Comparison of ENCODE assay signal across 16 cellular contexts in the genomic region with DNA sequence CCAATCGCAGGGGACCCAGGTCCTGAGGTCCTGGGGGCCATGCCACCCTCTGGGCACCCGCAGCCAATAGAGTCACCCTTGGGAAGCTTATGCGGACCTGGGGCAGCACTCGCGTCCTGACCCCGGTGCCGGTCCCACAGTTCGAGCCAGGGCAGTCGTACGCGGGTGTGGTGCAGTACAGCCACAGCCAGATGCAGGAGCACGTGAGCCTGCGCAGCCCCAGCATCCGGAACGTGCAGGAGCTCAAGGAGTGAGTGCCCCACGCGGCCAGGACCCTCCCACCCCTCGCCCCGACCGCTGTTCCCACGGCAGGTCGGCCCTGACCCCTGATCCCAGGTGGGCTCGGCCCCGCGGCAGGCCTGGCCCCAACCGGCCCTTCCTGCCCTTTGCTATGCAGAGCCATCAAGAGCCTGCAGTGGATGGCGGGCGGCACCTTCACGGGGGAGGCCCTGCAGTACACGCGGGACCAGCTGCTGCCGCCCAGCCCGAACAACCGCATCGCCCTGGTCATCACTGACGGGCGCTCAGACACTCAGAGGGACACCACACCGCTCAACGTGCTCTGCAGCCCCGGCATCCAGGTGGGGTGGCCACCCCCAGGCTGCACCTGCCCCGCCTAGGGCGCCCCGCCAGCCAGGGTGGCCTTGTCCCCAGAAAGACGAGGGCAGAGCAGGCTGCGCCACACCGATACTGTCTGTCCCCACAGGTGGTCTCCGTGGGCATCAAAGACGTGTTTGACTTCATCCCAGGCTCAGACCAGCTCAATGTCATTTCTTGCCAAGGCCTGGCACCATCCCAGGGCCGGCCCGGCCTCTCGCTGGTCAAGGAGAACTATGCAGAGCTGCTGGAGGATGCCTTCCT. TPM values are rescaled to one million over a fixed set of nuclear protein-coding genes. Genes with fewer than 3 reads are reported as not detected.
DNase-seq lines count a peak whose midpoint lies in the region; ATAC-seq and TF ChIP-seq lines count a peak whose summit lies in the region.
"Had no signal": no experiment of that assay in that cellular context is flagged by ENCODE, and none has a peak within 500 bp of the region (broad histone marks: within the 10 kb centered on the region; RNA-seq: fewer than 3 reads in every experiment).

No MANE protein-coding gene starts in this region.

- H3K4me3 ChIP-seq in GM23248 (no peak overlapping the region), prostate gland (no peak overlapping the region), GM23338 (no peak overlapping the region)
- H3K4me3 ChIP-seq: GM12878 had no signal

- DNase-seq in GM23248, result peak; percentile 24
- DNase-seq in activated CD4-positive, alpha-beta memory T cell treated with anti-CD3 and anti-CD28 coated beads for 36 hours, result peak; percentile 4
- DNase-seq in islet precursor cell, result peak; percentile 50
- DNase-seq in prostate gland (ENCODE audit: low spot score), result peak; percentile 3
- DNase-seq in GM23338 (ENCODE audit: low spot score), result no peak
- DNase-seq in central memory CD4-positive, alpha-beta T cell, result no peak
- no peak for DNase-seq in stimulated activated CD4-positive, alpha-beta T cell treated with anti-CD3 and anti-CD28 coated beads, Interleukin-12 subunit alpha, Interleukin-12 subunit beta, amount 100 ng/mL, for 4 hours
- DNase-seq: amygdala; EL; stimulated activated CD4-positive, alpha-beta T cell treated with anti-CD3 and anti-CD28 coated beads, Interleukin-1b, Interleukin-23, amount 100 ng/mL, for 48 hours had no signal

- H3K4me1 Mint-ChIP-seq in activated CD4-positive, alpha-beta memory T cell treated with anti-CD3 and anti-CD28 coated beads for 36 hours (ENCODE audit: low read depth), result no peaks in the 10 kb centered on the region
- H3K4me1 Mint-ChIP-seq in GM23338, result no peaks in the 10 kb centered on the region
- H3K4me1 Mint-ChIP-seq: activated CD8-positive, alpha-beta memory T cell treated with anti-CD3 and anti-CD28 coated beads, Interleukin-2, amount 10 ng/mL, durations not matched to agents 7 days and 5 days; CD4-positive, CD25-positive, alpha-beta regulatory T cell; IgD-negative memory B cell; mesothelial cell of epicardium had no signal

- H3K27ac ChIP-seq in GM23248 (no peak overlapping the region), prostate gland (no peak overlapping the region), GM23338 (ENCODE audit: low read depth) (no peak overlapping the region)
- H3K27ac ChIP-seq: VCaP had no signal

- H3K27me3 Mint-ChIP-seq in activated CD4-positive, alpha-beta memory T cell treated with anti-CD3 and anti-CD28 coated beads for 36 hours, result no peaks in the 10 kb centered on the region
- peaks cover 3% of the 10 kb centered on the region for H3K27me3 Mint-ChIP-seq in GM23338 (ENCODE audit: insufficient read depth, low read depth, poor library complexity)
- H3K27me3 Mint-ChIP-seq: activated CD8-positive, alpha-beta memory T cell treated with anti-CD3 and anti-CD28 coated beads, Interleukin-2, amount 10 ng/mL, durations not matched to agents 7 days and 5 days; CD4-positive, CD25-positive, alpha-beta regulatory T cell; IgD-negative memory B cell had no signal

- intact Hi-C loops in activated CD4-positive, alpha-beta memory T cell treated with anti-CD3 and anti-CD28 coated beads for 36 hours (cut with micrococcal nuclease), result no loop called here
- intact Hi-C loops in prostate gland (cut with DNase I), result no loop called here

- no peak for TF ChIP-seq POLR2A in prostate gland (IDR thresholded peaks at IDR 0.05)

- POLR2A ChIA-PET in activated CD4-positive, alpha-beta memory T cell treated with anti-CD3 and anti-CD28 coated beads for 36 hours (lab: Charles Lee), result no interaction called here

- no peaks in the 10 kb centered on the region for H3K36me3 Mint-ChIP-seq in activated CD4-positive, alpha-beta memory T cell treated with anti-CD3 and anti-CD28 coated beads for 36 hours
- peaks cover 11% of the 10 kb centered on the region for H3K36me3 Mint-ChIP-seq in GM23338 (ENCODE audit: low read depth)
- H3K36me3 Mint-ChIP-seq: activated CD8-positive, alpha-beta memory T cell treated with anti-CD3 and anti-CD28 coated beads, Interleukin-2, amount 10 ng/mL, durations not matched to agents 7 days and 5 days; IgD-negative memory B cell had no signal

- H3F3A ChIP-seq in GM23248 (ENCODE audit: insufficient read depth) (peaks cover 20% of the 10 kb centered on the region), GM23338 (replicated peaks; ENCODE audit: low read depth) (no peaks in the 10 kb centered on the region)

- CTCF ChIA-PET in activated CD4-positive, alpha-beta memory T cell treated with anti-CD3 and anti-CD28 coated beads for 36 hours (lab: Charles Lee), result no interaction called here

- H3K9me3 Mint-ChIP-seq in activated CD4-positive, alpha-beta memory T cell treated with anti-CD3 and anti-CD28 coated beads for 36 hours, result no peaks in the 10 kb centered on the region
- peaks cover 3% of the 10 kb centered on the region for H3K9me3 Mint-ChIP-seq in GM23338
- H3K9me3 Mint-ChIP-seq: CD4-positive, CD25-positive, alpha-beta regulatory T cell; IgD-negative memory B cell; mesothelial cell of epicardium had no signal

- H3K27me3 ChIP-seq in GM23248 (replicated peaks; ENCODE audit: insufficient read depth), result no peaks in the 10 kb centered on the region
- no peaks in the 10 kb centered on the region for H3K27me3 ChIP-seq in prostate gland (replicated peaks; ENCODE audit: insufficient read depth)
- no peaks in the 10 kb centered on the region for H3K27me3 ChIP-seq in GM23338 (ENCODE audit: insufficient read depth)

- H3K9me2 ChIP-seq in GM23248 (ENCODE audit: insufficient read depth), result no peaks in the 10 kb centered on the region
- no peaks in the 10 kb centered on the region for H3K9me2 ChIP-seq in GM23338 (ENCODE audit: insufficient read depth)

- H3K9me3 ChIP-seq in GM23248 (ENCODE audit: low read depth) (no peaks in the 10 kb centered on the region), prostate gland (no peaks in the 10 kb centered on the region)

- no peak overlapping the region for H3K9ac ChIP-seq in GM23248

- no peak overlapping the region for H3K4me3 Mint-ChIP-seq in activated CD4-positive, alpha-beta memory T cell treated with anti-CD3 and anti-CD28 coated beads for 36 hours
- no peak overlapping the region for H3K4me3 Mint-ChIP-seq in GM23338
- H3K4me3 Mint-ChIP-seq: activated CD8-positive, alpha-beta memory T cell treated with anti-CD3 and anti-CD28 coated beads, Interleukin-2, amount 10 ng/mL, durations not matched to agents 7 days and 5 days; CD4-positive, CD25-positive, alpha-beta regulatory T cell; IgD-negative memory B cell; mesothelial cell of epicardium had no signal

- no peak overlapping the region for H2AFZ ChIP-seq in GM23248
- no peak overlapping the region for H2AFZ ChIP-seq in GM23338

- ATAC-seq in GM23338, result no peak
- ATAC-seq: activated CD8-positive, alpha-beta memory T cell treated with anti-CD3 and anti-CD28 coated beads, Interleukin-2, amount 10 ng/mL, durations not matched to agents 7 days and 5 days; GM12878 had no signal

- H3K79me2 ChIP-seq in GM23248 (ENCODE audit: insufficient read depth) (no peaks in the 10 kb centered on the region), GM23338 (replicated peaks; ENCODE audit: insufficient read depth) (no peaks in the 10 kb centered on the region)

- in situ Hi-C loops in GM23248 (cut with MboI), result no loop called here

- H3K36me3 ChIP-seq in GM23248 (ENCODE audit: low read depth) (peaks cover 14% of the 10 kb centered on the region; the same call in 1 of the 2 replicates), prostate gland (no peaks in the 10 kb centered on the region), GM23338 (ENCODE audit: insufficient read depth) (0 out of 2 replicates have a peak, but pooled peaks cover 6% of the 10 kb centered on the region)

- WGBS in GM23248 (ENCODE audit: low coverage in 1 of 2, low lambda C conversion rate in 2 of 2, missing lambda C conversion rate in 2 of 2), 2 experiments, result 91% methylated on average over 46 to 48 of the region's 51 CpGs
- 85% methylated on average over 46 of the region's 51 CpGs for WGBS in prostate gland

- no peak overlapping the region for H3K27ac Mint-ChIP-seq in activated CD4-positive, alpha-beta memory T cell treated with anti-CD3 and anti-CD28 coated beads for 36 hours
- H3K27ac Mint-ChIP-seq in GM23338, result no peak overlapping the region
- H3K27ac Mint-ChIP-seq: activated CD8-positive, alpha-beta memory T cell treated with anti-CD3 and anti-CD28 coated beads, Interleukin-2, amount 10 ng/mL, durations not matched to agents 7 days and 5 days; CD4-positive, CD25-positive, alpha-beta regulatory T cell; IgD-negative memory B cell; mesothelial cell of epicardium had no signal

- no peaks in the 10 kb centered on the region for H3K4me1 ChIP-seq in GM23248 (ENCODE audit: insufficient read depth)
- no peaks in the 10 kb centered on the region for H3K4me1 ChIP-seq in prostate gland (replicated peaks)
- no peaks in the 10 kb centered on the region for H3K4me1 ChIP-seq in GM23338 (ENCODE audit: insufficient read depth)

- no peaks in the 10 kb centered on the region for H4K20me1 ChIP-seq in GM23248 (ENCODE audit: insufficient read depth)
- no peaks in the 10 kb centered on the region; the same call in 1 of the 2 replicates for H4K20me1 ChIP-seq in GM23338 (replicated peaks; ENCODE audit: insufficient read depth)

- TF ChIP-seq CTCF in prostate gland (IDR thresholded peaks at IDR 0.05), result no peak
- TF ChIP-seq CTCF in GM23338 (conservative IDR thresholded peaks at IDR 0.05; ENCODE audit: low read depth in 2 of 2), result no peak

- no peak overlapping the region for H3K4me2 ChIP-seq in GM23248 (ENCODE audit: unreplicated experiment)
- H3K4me2 ChIP-seq in GM23338, result no peak overlapping the region

TF ChIP-seq in GM23338, 12 proteins besides CTCF, POLR2A, EP300 and RAD21:
- TF ChIP-seq ZNF331 (CRISPR knock-in tag; IDR thresholded peaks at IDR 0.05; ENCODE audit: low read depth), result no peak

RNA-seq across cellular contexts. Expression of gene COL6A1, which starts 20.5 kb away (rescaled TPM):
- total RNA-seq in GM23248 (2014; rRNA removed; shearing (Covaris generic)), result 1,783 and 1,897 TPM in 2 replicates
- polyA plus RNA-seq in GM23248 (2016; fragmentation: Nextera tagmentation; extraction: Ambion mirVana) (685 and 707 TPM in 2 replicates), GM23338 (2016; fragmentation: Nextera tagmentation; extraction: Ambion mirVana) (76.0 and 84.5 TPM in 2 replicates)
- under 1 TPM; 0.39 to 0.40 TPM for total RNA-seq in activated CD4-positive, alpha-beta memory T cell treated with anti-CD3 and anti-CD28 coated beads for 36 hours
- 100 to 1,000 TPM; 163 to 265 TPM for total RNA-seq in prostate gland
- 151 and 180 TPM in 2 replicates for total RNA-seq in GM23338 (2014; rRNA removed; shearing (Covaris generic))
- polyA plus RNA-seq: IgD-negative memory B cell had no signal

Comparison
In these comparisons a context has a peak if more than half of its experiments do, and no peak if none do; other contexts are left out.
1. DNase-seq: peak in GM23248 (single experiment), activated CD4-positive, alpha-beta memory T cell treated with anti-CD3 and anti-CD28 coated beads for 36 hours (single experiment), islet precursor cell (single experiment) and prostate gland (single experiment); none in GM23338 (single experiment), central memory CD4-positive, alpha-beta T cell (single experiment) and stimulated activated CD4-positive, alpha-beta T cell treated with anti-CD3 and anti-CD28 coated beads, Interleukin-12 subunit alpha, Interleukin-12 subunit beta, amount 100 ng/mL, for 4 hours (single experiment).
2. RNA of gene COL6A1, which starts 20.5 kb away (total RNA-seq): 1,783 to 1,897 TPM in GM23248, 163 to 265 TPM in prostate gland and 151 to 180 TPM in GM23338; 0.39 to 0.40 TPM in activated CD4-positive, alpha-beta memory T cell treated with anti-CD3 and anti-CD28 coated beads for 36 hours; every median in the first group is over 100 times any median in the second.